ENCODE assay signal across 8 cellular contexts in the genomic region with DNA sequence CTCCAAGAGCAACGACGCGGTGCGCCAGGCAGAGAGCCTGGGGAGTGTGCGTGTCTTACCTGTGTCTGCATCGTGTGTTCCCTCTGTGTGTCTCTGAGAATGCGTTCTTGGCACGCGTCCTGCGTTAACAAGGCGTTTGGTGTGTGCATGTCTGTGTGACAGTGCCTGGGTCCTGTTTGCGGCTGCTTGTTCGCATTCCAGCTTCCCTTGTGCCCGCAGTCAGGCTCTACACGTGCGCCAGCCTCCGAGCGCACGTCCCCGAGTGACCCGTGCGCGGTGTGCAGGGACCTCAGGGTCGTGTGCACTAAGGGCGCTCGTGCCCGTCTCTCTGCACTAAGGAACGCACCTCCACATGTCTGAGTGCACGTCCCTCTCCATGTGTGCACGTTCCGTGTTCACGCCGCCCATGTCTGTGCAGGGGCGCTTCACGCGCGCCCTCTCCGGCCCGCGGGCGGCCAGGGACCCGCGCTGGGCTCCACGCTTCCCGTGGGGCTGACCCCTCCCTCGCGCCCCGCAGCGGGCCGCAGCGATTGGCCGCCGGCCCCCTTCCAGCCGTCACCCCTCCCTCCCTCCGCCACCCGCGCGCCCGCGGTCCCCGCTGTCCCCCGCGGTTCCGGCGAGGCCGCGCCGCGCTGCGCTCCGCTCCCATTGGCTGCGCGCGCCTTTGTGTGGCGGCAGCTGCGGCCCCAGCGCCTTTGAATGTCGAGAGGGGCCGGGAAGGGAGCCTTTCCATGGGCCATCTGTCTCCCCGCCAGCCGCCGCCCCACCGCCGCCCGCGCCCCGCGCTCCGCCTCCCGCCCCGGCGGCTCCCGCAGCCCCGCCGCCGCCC.
DNase-seq lines count a peak whose midpoint lies in the region; ATAC-seq and TF ChIP-seq lines count a peak whose summit lies in the region.

No MANE protein-coding gene starts in this region.

- H3K27ac Mint-ChIP-seq in activated naive CD4-positive, alpha-beta T cell treated with anti-CD3 and anti-CD28 coated beads for 36 hours, result no peak overlapping the region
- no peak overlapping the region for H3K27ac Mint-ChIP-seq in MCF 10A (ENCODE audit: low read depth, unreplicated experiment)

- no peak for TF ChIP-seq CTCF in MCF 10A (IDR thresholded peaks at IDR 0.05; ENCODE audit: unreplicated experiment)

- DNase-seq in activated naive CD4-positive, alpha-beta T cell treated with anti-CD3 and anti-CD28 coated beads for 36 hours, result no peak
- DNase-seq in activated naive CD4-positive, alpha-beta T cell (lab: John Stamatoyannopoulos, UW), result no peak
- peak; percentile 70 for DNase-seq in NCI-H774 (lab: John Stamatoyannopoulos, UW)
- DNase-seq in MCF 10A (ENCODE audit: unreplicated experiment), result no peak
- peak; percentile 69 for DNase-seq in islet precursor cell
- DNase-seq in stimulated activated CD4-positive, alpha-beta T cell treated with anti-CD3 and anti-CD28 coated beads, Interleukin-4, amount 100 ng/mL, for 1 hour, result peak; percentile 10
- no peak for DNase-seq in dedifferentiated amniotic fluid mesenchymal stem cell (ENCODE audit: extremely low spot score)

- peaks cover 50% of the 10 kb centered on the region for H3K27me3 Mint-ChIP-seq in activated naive CD4-positive, alpha-beta T cell treated with anti-CD3 and anti-CD28 coated beads for 36 hours (ENCODE audit: low read depth)
- H3K27me3 Mint-ChIP-seq in MCF 10A (ENCODE audit: insufficient read depth, unreplicated experiment), result no peaks in the 10 kb centered on the region

- peak overlapping the region; percentile 60 for H3K4me3 Mint-ChIP-seq in activated naive CD4-positive, alpha-beta T cell treated with anti-CD3 and anti-CD28 coated beads for 36 hours
- H3K4me3 Mint-ChIP-seq in MCF 10A (ENCODE audit: unreplicated experiment), result peak overlapping the region; percentile 92

- H3K4me1 Mint-ChIP-seq in activated naive CD4-positive, alpha-beta T cell treated with anti-CD3 and anti-CD28 coated beads for 36 hours (ENCODE audit: low read depth), result peaks cover 18% of the 10 kb centered on the region
- H3K4me1 Mint-ChIP-seq in MCF 10A (ENCODE audit: insufficient read depth, unreplicated experiment), result peaks cover 29% of the 10 kb centered on the region

- no TSS peak for BruUV-seq in MCF 10A (replicated peaks; lab: Mats Ljungman, UMichigan)

- POLR2A ChIA-PET in MCF 10A (lab: Yijun Ruan, JAX), result interaction anchor here (0.7 to 1.0 kb wide), 4 partner anchors 9 to 1619 kb away, joined by 3 to 5 read pairs (median 4); no protein-coding TSS in a partner anchor

- intact Hi-C loops in activated naive CD4-positive, alpha-beta T cell treated with anti-CD3 and anti-CD28 coated beads for 36 hours (cut with micrococcal nuclease), result no loop called here
- intact Hi-C loops in MCF 10A (cut with micrococcal nuclease), result no loop called here

- no peak for ATAC-seq in GM18502 (IDR thresholded peaks at IDR 0.05; ENCODE audit: poor library complexity, unreplicated experiment)

- CTCF ChIA-PET in activated naive CD4-positive, alpha-beta T cell treated with anti-CD3 and anti-CD28 coated beads for 36 hours (lab: Charles Lee), result interaction anchor here (0.6 to 0.7 kb wide), 2 partner anchors 10 to 15 kb away, joined by 3 to 4 read pairs; no protein-coding TSS in a partner anchor
- CTCF ChIA-PET in MCF 10A (lab: Yijun Ruan, JAX), result interaction anchor here (0.7 to 2.8 kb wide), 3 partner anchors 53 to 714 kb away, joined by 3 to 12 read pairs (median 4); no protein-coding TSS in a partner anchor

- H3K9me3 Mint-ChIP-seq in activated naive CD4-positive, alpha-beta T cell treated with anti-CD3 and anti-CD28 coated beads for 36 hours, result no peaks in the 10 kb centered on the region
- H3K9me3 Mint-ChIP-seq in MCF 10A (ENCODE audit: unreplicated experiment), result no peaks in the 10 kb centered on the region

- H3K36me3 Mint-ChIP-seq in activated naive CD4-positive, alpha-beta T cell treated with anti-CD3 and anti-CD28 coated beads for 36 hours (ENCODE audit: low read depth), result no peaks in the 10 kb centered on the region
- peaks cover 13% of the 10 kb centered on the region for H3K36me3 Mint-ChIP-seq in MCF 10A (ENCODE audit: insufficient read depth, unreplicated experiment)

Comparison
In these comparisons a context has a peak if more than half of its experiments do, and no peak if none do; other contexts are left out.
1. DNase-seq: peak in NCI-H774 (single experiment), islet precursor cell (single experiment) and stimulated activated CD4-positive, alpha-beta T cell treated with anti-CD3 and anti-CD28 coated beads, Interleukin-4, amount 100 ng/mL, for 1 hour (single experiment); none in activated naive CD4-positive, alpha-beta T cell treated with anti-CD3 and anti-CD28 coated beads for 36 hours (single experiment), activated naive CD4-positive, alpha-beta T cell (0 of 4), MCF 10A (single experiment) and dedifferentiated amniotic fluid mesenchymal stem cell (single experiment).